ENCODE assay signal across 14 cellular contexts in the genomic region with DNA sequence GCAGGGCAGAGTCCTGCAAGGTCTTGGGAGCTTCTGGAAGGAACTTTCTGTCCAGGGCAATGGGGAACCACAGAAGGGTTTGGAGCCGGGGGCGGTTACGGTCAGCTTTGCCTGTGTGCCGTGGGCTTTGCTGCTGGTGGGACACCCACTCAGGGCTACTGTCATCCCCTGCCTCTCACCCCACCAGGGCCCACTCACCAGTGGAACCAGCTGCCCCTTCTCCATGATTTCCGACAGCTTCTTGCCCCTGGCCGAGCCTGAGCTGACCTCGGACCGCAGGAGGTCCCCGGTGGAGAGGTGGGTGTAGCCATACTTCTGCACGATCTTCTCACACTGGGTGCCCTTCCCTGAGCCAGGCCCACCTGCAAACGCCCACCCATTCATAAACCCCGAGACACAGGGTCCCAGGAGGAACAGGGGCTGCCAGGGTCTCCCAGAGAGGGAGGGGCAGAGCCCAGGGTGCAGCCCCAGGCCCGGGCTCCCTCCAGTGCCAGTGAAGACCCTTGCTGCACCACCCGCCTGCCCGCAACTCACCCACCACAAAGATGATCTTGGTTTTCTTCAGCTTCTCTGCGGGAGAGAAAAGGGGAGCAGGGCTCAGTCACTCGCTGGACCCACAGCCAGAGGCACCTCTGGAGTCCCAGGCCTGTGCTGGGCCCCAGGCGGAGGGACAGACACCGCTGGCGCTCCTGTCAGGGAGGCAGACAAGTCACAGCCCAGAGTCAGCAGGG.
"Had no signal": no experiment of that assay in that cellular context is flagged by ENCODE, and none has a peak within 500 bp of the region (broad histone marks: within the 10 kb centered on the region; RNA-seq: fewer than 3 reads in every experiment).

No MANE protein-coding gene starts in this region.

- H3K27ac ChIP-seq: hepatocyte, lower lobe of right lung, SK-N-MC had no signal

- H3K36me3 ChIP-seq: transverse colon had no signal

- H3K9me3 Mint-ChIP-seq: activated CD4-positive, alpha-beta memory T cell treated with anti-CD3 and anti-CD28 coated beads for 36 hours; activated T-cell treated with anti-CD3 and anti-CD28 coated beads, Interleukin-2, amount 50 U/mL, for 72 hours; effector memory CD8-positive, alpha-beta T cell; naive thymus-derived CD8-positive, alpha-beta T cell; T-cell had no signal

- H3K4me2 ChIP-seq: hepatocyte had no signal

- H3K27me3 ChIP-seq: hepatocyte, transverse colon had no signal

- H3K4me3 ChIP-seq: hepatocyte, lower lobe of right lung, SK-N-MC, skin epidermis, transverse colon had no signal

- H3K4me3 Mint-ChIP-seq: activated CD4-positive, alpha-beta memory T cell treated with anti-CD3 and anti-CD28 coated beads for 36 hours; activated T-cell treated with anti-CD3 and anti-CD28 coated beads, Interleukin-2, amount 50 U/mL, for 72 hours; effector memory CD8-positive, alpha-beta T cell; naive thymus-derived CD8-positive, alpha-beta T cell; T-cell had no signal

- H3K27ac Mint-ChIP-seq: activated CD4-positive, alpha-beta memory T cell treated with anti-CD3 and anti-CD28 coated beads for 36 hours; activated T-cell treated with anti-CD3 and anti-CD28 coated beads, Interleukin-2, amount 50 U/mL, for 72 hours; T-cell had no signal

- H3K36me3 Mint-ChIP-seq: activated CD4-positive, alpha-beta memory T cell treated with anti-CD3 and anti-CD28 coated beads for 36 hours; T-cell had no signal

- H3K9me3 ChIP-seq: lower lobe of right lung, transverse colon had no signal

- ATAC-seq: activated T-cell treated with anti-CD3 and anti-CD28 coated beads, Interleukin-2, amount 50 U/mL, for 72 hours; effector memory CD8-positive, alpha-beta T cell; lower lobe of right lung; naive thymus-derived CD8-positive, alpha-beta T cell; T-cell had no signal

- DNase-seq: activated CD4-positive, alpha-beta memory T cell treated with anti-CD3 and anti-CD28 coated beads for 36 hours; activated naive CD4-positive, alpha-beta T cell treated with Interleukin-2 at 50 U/mL for 16 hours; activated T-cell treated with anti-CD3 and anti-CD28 coated beads, Interleukin-2, amount 50 U/mL, for 72 hours; central memory CD4-positive, alpha-beta T cell; cortex of kidney; effector memory CD8-positive, alpha-beta T cell; lower lobe of right lung; naive thymus-derived CD8-positive, alpha-beta T cell; T-cell; T1000; transverse colon had no signal

- H3K27me3 Mint-ChIP-seq: activated CD4-positive, alpha-beta memory T cell treated with anti-CD3 and anti-CD28 coated beads for 36 hours; effector memory CD8-positive, alpha-beta T cell; T-cell had no signal
